ENCODE assay signal across 1 cellular context in genomic region chr2:223723954-223724411, GRCh38.
TF ChIP-seq lines count a peak whose summit lies in the region.

No MANE protein-coding gene starts in this region.

TF ChIP-seq in GM23338, 12 proteins besides CTCF, POLR2A, EP300 and RAD21 (continued from another document):
- TF ChIP-seq ETS1 (IDR thresholded peaks at IDR 0.05): no peak
